ENCODE assay signal across 8 cellular contexts in the genomic region with DNA sequence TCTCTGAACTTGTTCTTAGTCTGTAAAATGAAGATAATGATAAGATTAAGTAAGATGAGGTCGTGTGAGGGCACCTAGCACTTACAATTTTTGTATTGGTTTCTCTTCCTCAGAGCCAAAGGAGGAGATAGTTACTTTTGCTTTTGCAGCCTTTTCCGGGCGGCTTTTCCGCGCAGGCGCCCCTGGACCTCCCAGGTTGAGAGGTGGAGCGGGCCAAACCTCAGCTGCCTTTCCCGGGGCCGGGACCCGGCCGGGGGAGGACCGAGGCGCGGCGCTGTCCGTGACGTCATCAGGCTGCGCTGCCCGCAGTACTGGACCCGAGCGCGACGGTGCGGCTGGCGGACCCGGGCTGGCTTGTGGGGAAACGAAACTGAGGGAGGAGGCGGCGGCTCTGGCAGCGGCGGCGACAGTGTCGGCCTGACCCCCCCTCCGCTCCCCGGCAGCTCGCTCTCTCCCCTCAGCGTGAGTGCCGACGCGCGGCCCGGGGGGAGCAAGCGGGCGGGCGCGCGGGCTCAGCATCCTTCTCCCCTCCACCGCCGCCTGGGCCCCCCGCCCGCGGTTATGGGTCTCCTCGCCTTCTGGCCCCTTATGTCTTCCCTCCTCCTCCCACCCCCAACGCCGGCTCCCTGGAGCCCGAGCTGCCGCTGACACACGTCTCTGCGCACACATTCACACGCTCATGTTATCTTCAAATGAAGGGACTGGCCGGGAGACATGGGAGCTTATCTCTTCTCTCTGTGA. TPM values are rescaled to one million over a fixed set of nuclear protein-coding genes. Genes with fewer than 3 reads are reported as not detected.
DNase-seq lines count a peak whose midpoint lies in the region; ATAC-seq, FAIRE-seq and TF ChIP-seq lines count a peak whose summit lies in the region.

Gene CMTR1 (plus strand): TSS at position 306 of the 741 bp plus-strand sequence. CDS start 2,409 bp downstream, outside the sequence.

- H3K9ac ChIP-seq in HUES6 (ENCODE audit: low read length) = peak within 1 kb of the TSS; percentile 75
- H3K9ac ChIP-seq in OCI-LY1 (ENCODE audit: low read length) = peak within 1 kb of the TSS; percentile 90

- TF ChIP-seq CTCF in OCI-LY1 (IDR thresholded peaks at IDR 0.05; ENCODE audit: low read length) = no peak

- H3K36me3 ChIP-seq in HUES6 (ENCODE audit: control insufficient read depth, insufficient read depth, low read length) (peaks cover 22% of the 10 kb centered on the region), OCI-LY1 (ENCODE audit: insufficient read depth, low read length) (peaks cover 19% of the 10 kb centered on the region), mesodermal cell (ENCODE audit: control insufficient read depth, insufficient read depth, low read length) (peaks cover 25% of the 10 kb centered on the region)

- H3F3A ChIP-seq in OCI-LY1 (ENCODE audit: insufficient read depth, low read length) = no peaks in the 10 kb centered on the region

- peak; percentile 99 for DNase-seq in D341Med (ENCODE audit: low spot score)
- peak; percentile 98 for DNase-seq in activated CD8-positive, alpha-beta memory T cell treated with anti-CD3 and anti-CD28 coated beads, Interleukin-2, amount 50 U/mL, for 4 hours
- DNase-seq in stimulated activated CD8-positive, alpha-beta memory T cell treated with anti-CD3 and anti-CD28 coated beads, Interleukin-15, amount 100 ng/mL, for 4 hours (ENCODE audit: low read depth in 2 of 2) = peak; percentile 94 to 96

- no peaks in the 10 kb centered on the region for H3K27me3 ChIP-seq in HUES6 (ENCODE audit: control insufficient read depth, insufficient read depth, low read length)
- H3K27me3 ChIP-seq in OCI-LY1 (ENCODE audit: insufficient read depth, low read length) = no peaks in the 10 kb centered on the region

- 0% methylated on average over 29 to 34 of the region's 61 CpGs for WGBS in mesodermal cell (ENCODE audit: insufficient coverage in 2 of 2), 2 experiments

- peak within 1 kb of the TSS; percentile 97 for H2AFZ ChIP-seq in OCI-LY1 (ENCODE audit: low read length)

- H3K27ac ChIP-seq in HUES6 (ENCODE audit: low read depth, low read length) = peak within 1 kb of the TSS; percentile 47; the same call in 1 of the 2 replicates
- peak within 1 kb of the TSS; percentile 62 for H3K27ac ChIP-seq in OCI-LY1 (ENCODE audit: low read depth, low read length, poor library complexity, severe bottlenecking)
- H3K27ac ChIP-seq in mesodermal cell (ENCODE audit: low read depth, low read length, severe bottlenecking) = peak within 1 kb of the TSS; percentile 59

- no peaks in the 10 kb centered on the region for H4K20me1 ChIP-seq in OCI-LY1 (ENCODE audit: insufficient read depth, low read length)

- peak within 1 kb of the TSS; percentile 76 for H3K4me2 ChIP-seq in OCI-LY1 (ENCODE audit: low read length)

- H3K79me2 ChIP-seq in OCI-LY1 (ENCODE audit: insufficient read depth, low read length) = no peaks in the 10 kb centered on the region

- FAIRE-seq in endometrium (lab: Jason Lieb, UNC) = peak; percentile 26

- H3K4me3 ChIP-seq in HUES6 (ENCODE audit: low read depth, low read length) (peak within 1 kb of the TSS; percentile 75), OCI-LY1 (ENCODE audit: low read depth, low read length, poor library complexity, severe bottlenecking) (peak within 1 kb of the TSS; percentile 88), mesodermal cell (ENCODE audit: extremely low read depth, insufficient read depth, low read length, poor library complexity, severe bottlenecking) (peak within 1 kb of the TSS; percentile 99)

- no peaks in the 10 kb centered on the region for H3K9me2 ChIP-seq in OCI-LY1 (ENCODE audit: low read depth, low read length)

- H3K9me3 ChIP-seq in HUES6 (ENCODE audit: control insufficient read depth, insufficient read depth, low read depth, low read length) = no peaks in the 10 kb centered on the region
- H3K9me3 ChIP-seq in OCI-LY1 (ENCODE audit: low read length) = no peaks in the 10 kb centered on the region
- no peaks in the 10 kb centered on the region for H3K9me3 ChIP-seq in mesodermal cell (ENCODE audit: control insufficient read depth, low read length)

- peak; percentile 76 for ATAC-seq in GM21447 (IDR thresholded peaks at IDR 0.05; ENCODE audit: unreplicated experiment)

- H3K4me1 ChIP-seq in HUES6 (ENCODE audit: control insufficient read depth, insufficient read depth, low read length) = peaks cover 6% of the 10 kb centered on the region; the same call in 1 of the 2 replicates
- peaks cover 31% of the 10 kb centered on the region for H3K4me1 ChIP-seq in OCI-LY1 (ENCODE audit: insufficient read depth, low read length, severe bottlenecking)
- peaks cover 6% of the 10 kb centered on the region for H3K4me1 ChIP-seq in mesodermal cell (ENCODE audit: control insufficient read depth, insufficient read depth, low read length, poor library complexity, severe bottlenecking)

RNA-seq across cellular contexts. Expression of gene CMTR1, which starts in this region (rescaled TPM):
- polyA plus RNA-seq in mesodermal cell (2013, experiment 1 of 2) = 31.8 TPM
- polyA plus RNA-seq in mesodermal cell (2013, experiment 2 of 2) = 27.8 TPM

Comparison
In these comparisons a context has a peak if more than half of its experiments do, and no peak if none do; other contexts are left out.
1. Peak in every context shown above with its lines: DNase-seq, ATAC-seq, H3K4me3 ChIP-seq and H3K27ac ChIP-seq.